20 cellular contexts compared by ENCODE assay signal in the genomic region with DNA sequence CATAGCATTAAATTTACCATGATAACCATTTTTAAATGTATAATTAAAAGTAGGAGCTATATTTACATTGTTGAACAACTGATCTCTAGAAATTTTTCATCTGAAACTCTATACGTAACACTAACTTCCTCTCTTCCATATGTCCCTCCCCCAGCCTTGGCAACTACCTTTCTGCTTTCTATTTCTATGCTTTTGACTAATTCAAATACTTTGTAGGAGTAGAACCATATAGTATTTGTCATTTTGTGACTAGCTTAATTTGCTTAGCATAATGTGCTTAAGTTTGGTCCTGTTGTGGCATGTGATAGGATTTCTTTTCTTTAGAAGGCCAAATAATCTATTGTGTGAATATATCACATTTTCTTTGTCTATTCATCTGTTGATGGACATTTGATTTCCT.
"Had no signal": no experiment of that assay in that cellular context is flagged by ENCODE, and none has a peak within 500 bp of the region (broad histone marks: within the 10 kb centered on the region; RNA-seq: fewer than 3 reads in every experiment).

No MANE protein-coding gene starts in this region.

- DNase-seq: activated CD4-positive, alpha-beta memory T cell treated with anti-CD3 and anti-CD28 coated beads, Interleukin-2, amount 10 ng/mL, durations not matched to agents 7 days and 5 days; activated CD4-positive, alpha-beta T cell treated with anti-CD3 and anti-CD28 coated beads for 1 hour; activated CD4-positive, alpha-beta T cell treated with anti-CD3 and anti-CD28 coated beads, Interleukin-2, amount 10 ng/mL, durations not matched to agents 7 days and 5 days; activated CD8-positive, alpha-beta memory T cell treated with anti-CD3 and anti-CD28 coated beads, Interleukin-2, amount 50 U/mL, for 48 hours; activated gamma-delta T cell; activated naive CD4-positive, alpha-beta T cell treated with anti-CD3 and anti-CD28 coated beads, Interleukin-2, amount 10 ng/mL, durations not matched to agents 7 days and 5 days; activated T-cell treated with anti-CD3 and anti-CD28 coated beads, Interleukin-2, amount 50 U/mL, for 24 hours; amygdala; caudate nucleus; cortex of kidney; head of caudate nucleus; hippocampal formation; midbrain; naive thymus-derived CD4-positive, alpha-beta T cell; ovary; right lobe of liver; stimulated activated CD4-positive, alpha-beta T cell treated with anti-CD3 and anti-CD28 coated beads, Interleukin-2, amount 100 ng/mL, for 48 hours; stimulated activated naive CD4-positive, alpha-beta T cell treated with Interleukin-2 at 50 U/mL for 16 hours; transverse colon had no signal

- H3K27ac Mint-ChIP-seq: activated CD4-positive, alpha-beta memory T cell treated with anti-CD3 and anti-CD28 coated beads, Interleukin-2, amount 10 ng/mL, durations not matched to agents 7 days and 5 days; activated CD4-positive, alpha-beta T cell treated with anti-CD3 and anti-CD28 coated beads, Interleukin-2, amount 10 ng/mL, durations not matched to agents 7 days and 5 days; activated naive CD4-positive, alpha-beta T cell treated with anti-CD3 and anti-CD28 coated beads, Interleukin-2, amount 10 ng/mL, durations not matched to agents 7 days and 5 days; activated T-cell treated with anti-CD3 and anti-CD28 coated beads, Interleukin-2, amount 50 U/mL, for 24 hours; naive thymus-derived CD4-positive, alpha-beta T cell; progenitor cell of endocrine pancreas had no signal

- H3K36me3 Mint-ChIP-seq: activated naive CD4-positive, alpha-beta T cell treated with anti-CD3 and anti-CD28 coated beads, Interleukin-2, amount 10 ng/mL, durations not matched to agents 7 days and 5 days; naive thymus-derived CD4-positive, alpha-beta T cell had no signal

- ATAC-seq: naive thymus-derived CD4-positive, alpha-beta T cell; right lobe of liver had no signal

- H3K4me1 Mint-ChIP-seq: activated CD4-positive, alpha-beta memory T cell treated with anti-CD3 and anti-CD28 coated beads, Interleukin-2, amount 10 ng/mL, durations not matched to agents 7 days and 5 days; activated CD4-positive, alpha-beta T cell treated with anti-CD3 and anti-CD28 coated beads, Interleukin-2, amount 10 ng/mL, durations not matched to agents 7 days and 5 days; activated naive CD4-positive, alpha-beta T cell treated with anti-CD3 and anti-CD28 coated beads, Interleukin-2, amount 10 ng/mL, durations not matched to agents 7 days and 5 days; naive thymus-derived CD4-positive, alpha-beta T cell had no signal

- H3K9me3 Mint-ChIP-seq: activated CD4-positive, alpha-beta memory T cell treated with anti-CD3 and anti-CD28 coated beads, Interleukin-2, amount 10 ng/mL, durations not matched to agents 7 days and 5 days; activated CD4-positive, alpha-beta T cell treated with anti-CD3 and anti-CD28 coated beads, Interleukin-2, amount 10 ng/mL, durations not matched to agents 7 days and 5 days; activated naive CD4-positive, alpha-beta T cell treated with anti-CD3 and anti-CD28 coated beads, Interleukin-2, amount 10 ng/mL, durations not matched to agents 7 days and 5 days had no signal

- H3K27me3 Mint-ChIP-seq: activated CD4-positive, alpha-beta memory T cell treated with anti-CD3 and anti-CD28 coated beads, Interleukin-2, amount 10 ng/mL, durations not matched to agents 7 days and 5 days; activated CD4-positive, alpha-beta T cell treated with anti-CD3 and anti-CD28 coated beads, Interleukin-2, amount 10 ng/mL, durations not matched to agents 7 days and 5 days; activated naive CD4-positive, alpha-beta T cell treated with anti-CD3 and anti-CD28 coated beads, Interleukin-2, amount 10 ng/mL, durations not matched to agents 7 days and 5 days; activated T-cell treated with anti-CD3 and anti-CD28 coated beads, Interleukin-2, amount 50 U/mL, for 24 hours; naive thymus-derived CD4-positive, alpha-beta T cell; progenitor cell of endocrine pancreas had no signal

- H3K4me3 Mint-ChIP-seq: activated CD4-positive, alpha-beta memory T cell treated with anti-CD3 and anti-CD28 coated beads, Interleukin-2, amount 10 ng/mL, durations not matched to agents 7 days and 5 days; activated CD4-positive, alpha-beta T cell treated with anti-CD3 and anti-CD28 coated beads, Interleukin-2, amount 10 ng/mL, durations not matched to agents 7 days and 5 days; activated naive CD4-positive, alpha-beta T cell treated with anti-CD3 and anti-CD28 coated beads, Interleukin-2, amount 10 ng/mL, durations not matched to agents 7 days and 5 days; activated T-cell treated with anti-CD3 and anti-CD28 coated beads, Interleukin-2, amount 50 U/mL, for 24 hours; naive thymus-derived CD4-positive, alpha-beta T cell had no signal
